ENCODE assay signal across 8 cellular contexts in the genomic region with DNA sequence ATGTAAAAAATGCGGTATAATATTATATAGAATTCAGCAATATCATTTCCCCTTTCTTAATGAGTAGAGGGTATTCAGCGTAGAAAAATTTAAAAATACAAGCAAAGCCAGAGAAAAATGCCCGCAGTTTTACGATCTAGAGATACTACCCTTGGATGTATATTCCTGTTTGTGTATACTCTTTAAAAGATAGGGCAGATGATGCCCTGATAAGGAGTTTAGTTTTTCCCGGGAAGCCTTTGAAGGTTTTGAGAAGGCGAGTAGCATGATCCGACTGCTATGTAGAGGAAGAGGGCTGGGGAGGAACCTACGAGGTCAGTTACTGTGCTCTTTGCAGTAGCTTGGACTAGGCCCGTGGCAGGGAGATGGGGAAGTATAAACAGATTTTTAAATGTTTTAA. TPM values are rescaled to one million over a fixed set of nuclear protein-coding genes. Genes with fewer than 3 reads are reported as not detected.
DNase-seq lines count a peak whose midpoint lies in the region; ATAC-seq and TF ChIP-seq lines count a peak whose summit lies in the region.

No MANE protein-coding gene starts in this region.

- H3K36me3 Mint-ChIP-seq in CD14-positive monocyte = peaks cover 6 to 7% of the 10 kb centered on the region in 2 donors
- peaks cover 0 to 15% (median 0%) of the 10 kb centered on the region in 5 donors for H3K36me3 Mint-ChIP-seq in naive thymus-derived CD4-positive, alpha-beta T cell

- H3K9me3 ChIP-seq in naive thymus-derived CD4-positive, alpha-beta T cell (ENCODE audit: control insufficient read depth in 2 of 3, low read length in 3 of 3) = no peaks in the 10 kb centered on the region

- intact Hi-C loops in CD14-positive monocyte (cut with micrococcal nuclease) = loop anchor here (5.0 kb wide), 1 partner anchor 61 kb away; the partner anchor contains the start of gene KLHL24 (in 2 of the 2)
- intact Hi-C loops in naive thymus-derived CD4-positive, alpha-beta T cell (cut with micrococcal nuclease) = loop anchor here (1.0 to 5.0 kb wide), 7 partner anchors 143 to 901 kb away; partner anchors contain the start of genes MCCC1 (in 2 of the 2), EIF4G1 (in 1 of the 2), KLHL6 (in 1 of the 2) and LAMP3 (in 1 of the 2)

- in situ Hi-C loops in GM13977 (cut with MboI; ENCODE audit: low pct_unique_long_range_greater_than_20kb, low sequenced_read_pairs, unreplicated experiment) = no loop called here

- peak; percentile 49 for DNase-seq in CD14-positive monocyte (ENCODE audit: low spot score)
- DNase-seq in HFF-Myc (ENCODE audit: extremely low read depth, low read depth) = no peak
- DNase-seq in SKM-1 (lab: John Stamatoyannopoulos, UW; ENCODE audit: unreplicated experiment) = peak; percentile 57
- DNase-seq in epithelial cell of esophagus (ENCODE audit: low read depth) = peak; percentile 32
- DNase-seq in naive thymus-derived CD4-positive, alpha-beta T cell = no peak
- DNase-seq in NCI-H128 (lab: John Stamatoyannopoulos, UW; ENCODE audit: unreplicated experiment) = no peak
- DNase-seq in GM13977 (ENCODE audit: low spot score) = no peak

- no peaks in the 10 kb centered on the region for H3K27me3 ChIP-seq in naive thymus-derived CD4-positive, alpha-beta T cell (ENCODE audit: control insufficient read depth in 2 of 2, insufficient read depth in 2 of 2, low read length in 2 of 2)

- H3K9me3 Mint-ChIP-seq in CD14-positive monocyte = no peaks in the 10 kb centered on the region
- no peaks in the 10 kb centered on the region for H3K9me3 Mint-ChIP-seq in naive thymus-derived CD4-positive, alpha-beta T cell

- H3K4me3 ChIP-seq in HFF-Myc (replicated peaks; ENCODE audit: low read depth, low read length) (peak overlapping the region; percentile 99), epithelial cell of esophagus (ENCODE audit: low read length) (peak overlapping the region; percentile 94)
- peak overlapping the region; percentile 89 for H3K4me3 ChIP-seq in naive thymus-derived CD4-positive, alpha-beta T cell (ENCODE audit: low read length)

- POLR2A ChIA-PET in naive thymus-derived CD4-positive, alpha-beta T cell (lab: Charles Lee) = interaction anchor here (0.6 to 3.9 kb wide), 5 partner anchors 21 to 253 kb away, joined by 3 to 41 read pairs (median 3); partner anchors contain the start of gene KLHL24

- H3K27me3 Mint-ChIP-seq in CD14-positive monocyte (ENCODE audit: low read depth in 3 of 3) = peaks cover 0 to 1% (median 0%) of the 10 kb centered on the region in 3 donors
- H3K27me3 Mint-ChIP-seq in naive thymus-derived CD4-positive, alpha-beta T cell = no peaks in the 10 kb centered on the region

- no peak for TF ChIP-seq CTCF in CD14-positive monocyte (IDR thresholded peaks at IDR 0.05)
- TF ChIP-seq CTCF in HFF-Myc (IDR thresholded peaks at IDR 0.05; ENCODE audit: low read depth, low read length, missing control alignments) = no peak
- no peak for TF ChIP-seq CTCF in epithelial cell of esophagus (IDR thresholded peaks at IDR 0.05; ENCODE audit: insufficient read depth, low read depth, low read length, missing control alignments)
- TF ChIP-seq CTCF in GM13977 (IDR thresholded peaks at IDR 0.05; ENCODE audit: extremely low read depth, insufficient read depth, missing control alignments) = no peak

- ATAC-seq in naive thymus-derived CD4-positive, alpha-beta T cell = peak; percentile 43
- ATAC-seq in GM21825 (IDR thresholded peaks at IDR 0.05; ENCODE audit: unreplicated experiment) = no peak

- peak overlapping the region; percentile 79 to 91 (median 88) for H3K27ac Mint-ChIP-seq in CD14-positive monocyte
- H3K27ac Mint-ChIP-seq in naive thymus-derived CD4-positive, alpha-beta T cell = peak overlapping the region; percentile 73 to 97 (median 85)

- peaks cover 9 to 18% of the 10 kb centered on the region in 2 donors for H3K4me1 ChIP-seq in naive thymus-derived CD4-positive, alpha-beta T cell (ENCODE audit: control insufficient read depth in 2 of 2, insufficient read depth in 2 of 2, low read length in 2 of 2)

- peak overlapping the region; percentile 84 for H3K27ac ChIP-seq in naive thymus-derived CD4-positive, alpha-beta T cell (ENCODE audit: low read depth, low read length)

- peaks cover 43% of the 10 kb centered on the region for H3K4me1 Mint-ChIP-seq in CD14-positive monocyte
- H3K4me1 Mint-ChIP-seq in naive thymus-derived CD4-positive, alpha-beta T cell = peaks cover 35 to 60% (median 50%) of the 10 kb centered on the region in 7 donors

- H3K4me3 Mint-ChIP-seq in CD14-positive monocyte = peak overlapping the region; percentile 89 to 92
- H3K4me3 Mint-ChIP-seq in naive thymus-derived CD4-positive, alpha-beta T cell = peak overlapping the region; percentile 79 to 99 (median 94)

- H3K36me3 ChIP-seq in naive thymus-derived CD4-positive, alpha-beta T cell (ENCODE audit: control insufficient read depth in 2 of 3, insufficient read depth in 3 of 3, low read length in 3 of 3) = no peaks in the 10 kb centered on the region

- CTCF ChIA-PET in naive thymus-derived CD4-positive, alpha-beta T cell (lab: Charles Lee) = no interaction called here

RNA-seq across cellular contexts. Expression of gene YEATS2, which starts 1.2 kb away (rescaled TPM):
- 1 to 10 TPM; 4.2 to 5.0 TPM for polyA plus RNA-seq in CD14-positive monocyte
- total RNA-seq in naive thymus-derived CD4-positive, alpha-beta T cell = 10 to 100 TPM; 20.6 to 61.4 (median 21.9) TPM
- 1 to 10 TPM; 5.5 to 7.7 TPM for polyA plus RNA-seq in naive thymus-derived CD4-positive, alpha-beta T cell

Comparison
In these comparisons a context has a peak if more than half of its experiments do, and no peak if none do; other contexts are left out.
1. DNase-seq: peak in CD14-positive monocyte (single experiment), SKM-1 (single experiment) and epithelial cell of esophagus (single experiment); none in HFF-Myc (single experiment), naive thymus-derived CD4-positive, alpha-beta T cell (0 of 9), NCI-H128 (single experiment) and GM13977 (single experiment).
2. Peak in every context shown above with its lines, with median percentiles within 50 percentile points of each other: H3K4me3 ChIP-seq.